ENCODE assay signal across 7 cellular contexts in the genomic region with DNA sequence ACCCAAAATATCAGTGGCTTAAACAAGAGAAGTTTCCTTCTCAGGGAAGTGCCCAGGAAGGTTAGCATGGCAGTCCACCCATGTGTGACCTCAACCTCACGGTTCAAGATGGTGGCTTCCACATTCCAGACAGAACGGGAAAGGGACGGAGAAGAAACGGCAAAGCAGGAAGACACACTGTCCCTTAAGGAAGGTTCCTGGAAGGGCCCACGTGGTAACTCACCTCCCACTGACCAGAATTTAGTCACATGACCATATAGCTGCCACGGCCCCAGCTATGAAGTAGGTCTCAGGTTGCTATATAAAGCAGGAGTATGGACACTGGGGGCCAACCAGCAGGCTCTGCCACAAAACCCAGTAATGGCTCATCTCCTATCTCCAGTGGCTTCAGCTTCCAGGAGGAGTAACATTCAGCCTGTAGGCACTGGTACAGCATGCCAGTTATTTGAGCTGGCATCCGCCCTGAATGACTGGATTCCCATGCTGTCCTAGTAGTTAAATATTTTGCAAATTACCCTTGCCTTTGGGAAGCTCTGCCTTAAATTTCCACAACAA.
DNase-seq lines count a peak whose midpoint lies in the region; ATAC-seq lines count a peak whose summit lies in the region.

No MANE protein-coding gene starts in this region.

- H3K36me3 Mint-ChIP-seq in activated CD4-positive, alpha-beta memory T cell treated with anti-CD3 and anti-CD28 coated beads, Interleukin-2, amount 10 ng/mL, durations not matched to agents 7 days and 5 days (ENCODE audit: low read depth): peaks cover 24% of the 10 kb centered on the region
- H3K36me3 Mint-ChIP-seq in stimulated activated naive B cell treated with anti-CD40 and anti-IgM and Interleukin-4, amounts not matched to agents 10 μg/mL and 1 μg/mL and 100 μg/mL, for 72 hours: peaks cover 21 to 22% of the 10 kb centered on the region in 2 donors

- DNase-seq in H4 (ENCODE audit: low spot score): peak; percentile 82
- no peak for DNase-seq in activated CD4-positive, alpha-beta memory T cell treated with anti-CD3 and anti-CD28 coated beads, Interleukin-2, amount 10 ng/mL, durations not matched to agents 7 days and 5 days
- DNase-seq in glomerular visceral epithelial cell (ENCODE audit: extremely low spot score): peak; percentile 58
- DNase-seq in stimulated activated naive B cell treated with anti-CD40 and anti-IgM and Interleukin-4, amounts not matched to agents 10 μg/mL and 1 μg/mL and 100 μg/mL, for 72 hours: no peak
- DNase-seq in 8988T: no peak
- no peak for DNase-seq in NCI-H2196 (lab: John Stamatoyannopoulos, UW; ENCODE audit: unreplicated experiment)

- POLR2A ChIA-PET in activated CD4-positive, alpha-beta memory T cell treated with anti-CD3 and anti-CD28 coated beads, Interleukin-2, amount 10 ng/mL, durations not matched to agents 7 days and 5 days (lab: Charles Lee): interaction anchor here (0.7 to 9.1 kb wide), 22 partner anchors 9 to 117 kb away, joined by 3 to 127 read pairs (median 4); no protein-coding TSS in a partner anchor

- CTCF ChIA-PET in activated CD4-positive, alpha-beta memory T cell treated with anti-CD3 and anti-CD28 coated beads, Interleukin-2, amount 10 ng/mL, durations not matched to agents 7 days and 5 days (lab: Charles Lee): interaction anchor here (0.7 to 2.1 kb wide), 10 partner anchors 12 to 131 kb away, joined by 3 to 8 read pairs (median 3); no protein-coding TSS in a partner anchor

- peak overlapping the region; percentile 81 for H3K27ac Mint-ChIP-seq in activated CD4-positive, alpha-beta memory T cell treated with anti-CD3 and anti-CD28 coated beads, Interleukin-2, amount 10 ng/mL, durations not matched to agents 7 days and 5 days
- H3K27ac Mint-ChIP-seq in stimulated activated naive B cell treated with anti-CD40 and anti-IgM and Interleukin-4, amounts not matched to agents 10 μg/mL and 1 μg/mL and 100 μg/mL, for 72 hours: peak overlapping the region; percentile 97

- H3K4me3 Mint-ChIP-seq in activated CD4-positive, alpha-beta memory T cell treated with anti-CD3 and anti-CD28 coated beads, Interleukin-2, amount 10 ng/mL, durations not matched to agents 7 days and 5 days: no peak overlapping the region
- H3K4me3 Mint-ChIP-seq in stimulated activated naive B cell treated with anti-CD40 and anti-IgM and Interleukin-4, amounts not matched to agents 10 μg/mL and 1 μg/mL and 100 μg/mL, for 72 hours: peak overlapping the region; percentile 57 to 60

- H3K27me3 Mint-ChIP-seq in activated CD4-positive, alpha-beta memory T cell treated with anti-CD3 and anti-CD28 coated beads, Interleukin-2, amount 10 ng/mL, durations not matched to agents 7 days and 5 days: no peaks in the 10 kb centered on the region
- H3K27me3 Mint-ChIP-seq in stimulated activated naive B cell treated with anti-CD40 and anti-IgM and Interleukin-4, amounts not matched to agents 10 μg/mL and 1 μg/mL and 100 μg/mL, for 72 hours: no peaks in the 10 kb centered on the region

- no peak for ATAC-seq in stimulated activated naive B cell treated with anti-CD40 and anti-IgM and Interleukin-4, amounts not matched to agents 10 μg/mL and 1 μg/mL and 100 μg/mL, for 72 hours (replicated peaks)
- ATAC-seq in HG02588 (IDR thresholded peaks at IDR 0.05; ENCODE audit: unreplicated experiment): no peak

- no peaks in the 10 kb centered on the region for H3K9me3 Mint-ChIP-seq in activated CD4-positive, alpha-beta memory T cell treated with anti-CD3 and anti-CD28 coated beads, Interleukin-2, amount 10 ng/mL, durations not matched to agents 7 days and 5 days
- peaks cover 1 to 3% of the 10 kb centered on the region in 2 donors for H3K9me3 Mint-ChIP-seq in stimulated activated naive B cell treated with anti-CD40 and anti-IgM and Interleukin-4, amounts not matched to agents 10 μg/mL and 1 μg/mL and 100 μg/mL, for 72 hours

- peaks cover 78% of the 10 kb centered on the region for H3K4me1 Mint-ChIP-seq in activated CD4-positive, alpha-beta memory T cell treated with anti-CD3 and anti-CD28 coated beads, Interleukin-2, amount 10 ng/mL, durations not matched to agents 7 days and 5 days
- H3K4me1 Mint-ChIP-seq in stimulated activated naive B cell treated with anti-CD40 and anti-IgM and Interleukin-4, amounts not matched to agents 10 μg/mL and 1 μg/mL and 100 μg/mL, for 72 hours: peaks cover 60 to 80% of the 10 kb centered on the region in 2 donors

Comparison
In these comparisons a context has a peak if more than half of its experiments do, and no peak if none do; other contexts are left out.
1. DNase-seq: peak in H4 (single experiment) and glomerular visceral epithelial cell (single experiment); none in activated CD4-positive, alpha-beta memory T cell treated with anti-CD3 and anti-CD28 coated beads, Interleukin-2, amount 10 ng/mL, durations not matched to agents 7 days and 5 days (single experiment), stimulated activated naive B cell treated with anti-CD40 and anti-IgM and Interleukin-4, amounts not matched to agents 10 μg/mL and 1 μg/mL and 100 μg/mL, for 72 hours (single experiment), 8988T (single experiment) and NCI-H2196 (single experiment).